Comparison of ENCODE assay signal across 27 cellular contexts in the genomic region with DNA sequence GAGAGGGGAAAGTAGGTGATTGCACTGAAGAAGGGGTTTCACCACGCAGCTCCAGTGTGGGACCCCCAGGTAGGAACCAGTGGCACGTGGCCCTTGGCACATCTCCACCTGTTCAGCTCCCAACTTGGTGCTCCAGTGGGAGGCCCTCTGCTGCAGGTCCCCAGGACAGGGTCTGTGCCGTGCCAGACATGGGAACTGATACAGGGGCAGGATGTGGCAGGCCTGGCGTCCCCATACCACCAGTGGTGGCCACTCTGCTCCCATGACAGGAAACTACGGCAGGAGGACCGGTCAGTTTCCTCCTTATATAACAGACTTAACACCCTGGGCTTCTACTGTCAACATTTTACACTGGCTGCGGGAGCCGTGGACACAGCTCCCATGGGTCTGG.
DNase-seq lines count a peak whose midpoint lies in the region; ATAC-seq and TF ChIP-seq lines count a peak whose summit lies in the region.
"Had no signal": no experiment of that assay in that cellular context is flagged by ENCODE, and none has a peak within 500 bp of the region (broad histone marks: within the 10 kb centered on the region; RNA-seq: fewer than 3 reads in every experiment).

No MANE protein-coding gene starts in this region.

- H3K27ac ChIP-seq in left ventricle myocardium inferior (replicated peaks) (no peak overlapping the region), right atrium auricular region (no peak overlapping the region), RWPE2 (ENCODE audit: poor library complexity, severe bottlenecking) (no peak overlapping the region)
- H3K27ac ChIP-seq: adrenal gland; BLaER1 treated with 17β-estradiol and CSF1 and Interleukin-3, amounts not matched to agents 10 nM and 100 nM; brain microvascular endothelial cell; gastrocnemius medialis; pancreas; SJSA1; uterus; WERI-Rb-1 had no signal

- no peaks in the 10 kb centered on the region for H3K27me3 Mint-ChIP-seq in memory B cell
- H3K27me3 Mint-ChIP-seq: activated CD4-positive, alpha-beta T cell treated with anti-CD3 and anti-CD28 coated beads, Interleukin-2, amount 10 ng/mL, durations not matched to agents 7 days and 5 days; stimulated activated naive CD8-positive, alpha-beta T cell treated with anti-CD3 and anti-CD28 coated beads, Interleukin-15, amount 100 ng/mL, for 72 hours had no signal

- H3K27ac Mint-ChIP-seq in memory B cell, result peak overlapping the region; percentile 58
- H3K27ac Mint-ChIP-seq: activated CD4-positive, alpha-beta T cell treated with anti-CD3 and anti-CD28 coated beads, Interleukin-2, amount 10 ng/mL, durations not matched to agents 7 days and 5 days; activated naive CD4-positive, alpha-beta T cell treated with anti-CD3 and anti-CD28 coated beads for 36 hours; activated T-cell treated with anti-CD3 and anti-CD28 coated beads, Interleukin-2, amount 50 U/mL, for 72 hours had no signal

- H3K4me1 ChIP-seq in left ventricle myocardium inferior (peaks cover 7% of the 10 kb centered on the region), right atrium auricular region (peaks cover 0 to 11% of the 10 kb centered on the region in 2 donors), RWPE2 (ENCODE audit: insufficient read depth, poor library complexity, severe bottlenecking) (no peaks in the 10 kb centered on the region)
- H3K4me1 ChIP-seq: pancreas had no signal

- H3K9me3 Mint-ChIP-seq in memory B cell, result no peaks in the 10 kb centered on the region
- H3K9me3 Mint-ChIP-seq: activated CD4-positive, alpha-beta T cell treated with anti-CD3 and anti-CD28 coated beads, Interleukin-2, amount 10 ng/mL, durations not matched to agents 7 days and 5 days; activated naive CD4-positive, alpha-beta T cell treated with anti-CD3 and anti-CD28 coated beads for 36 hours; activated T-cell treated with anti-CD3 and anti-CD28 coated beads, Interleukin-2, amount 50 U/mL, for 72 hours; nephron progenitor cell; stimulated activated naive CD8-positive, alpha-beta T cell treated with anti-CD3 and anti-CD28 coated beads, Interleukin-15, amount 100 ng/mL, for 72 hours had no signal

- H3K9me3 ChIP-seq in left ventricle myocardium inferior (replicated peaks) (no peaks in the 10 kb centered on the region), right atrium auricular region (no peaks in the 10 kb centered on the region), RWPE2 (ENCODE audit: severe bottlenecking) (no peaks in the 10 kb centered on the region)
- H3K9me3 ChIP-seq: adrenal gland; BLaER1 treated with 17β-estradiol and CSF1 and Interleukin-3, amounts not matched to agents 10 nM and 100 nM; gastrocnemius medialis; pancreas; SJSA1; uterus had no signal

- H3K36me3 ChIP-seq in left ventricle myocardium inferior (peaks cover 76% of the 10 kb centered on the region), right atrium auricular region (peaks cover 53% of the 10 kb centered on the region), RWPE2 (ENCODE audit: low read depth) (peaks cover 92% of the 10 kb centered on the region)
- H3K36me3 ChIP-seq: uterus had no signal

- peaks cover 23% of the 10 kb centered on the region for H3K36me3 Mint-ChIP-seq in memory B cell

- TF ChIP-seq CTCF in left ventricle myocardium inferior (IDR thresholded peaks at IDR 0.05; ENCODE audit: borderline replicate concordance) (no peak), right atrium auricular region (IDR thresholded peaks at IDR 0.05) (no peak), RWPE2 (IDR thresholded peaks at IDR 0.05; ENCODE audit: poor library complexity, severe bottlenecking) (no peak)

- ATAC-seq in RWPE2 (ENCODE audit: low read depth) (no peak), memory B cell (ENCODE audit: low read depth) (no peak)
- ATAC-seq: activated T-cell treated with anti-CD3 and anti-CD28 coated beads, Interleukin-2, amount 50 U/mL, for 72 hours; gastrocnemius medialis; pancreas; stimulated activated naive CD8-positive, alpha-beta T cell treated with anti-CD3 and anti-CD28 coated beads, Interleukin-15, amount 100 ng/mL, for 72 hours had no signal

- DNase-seq in left ventricle myocardium inferior (peak; percentile 14), right atrium auricular region (ENCODE audit: low spot score) (no peak), RWPE2 (ENCODE audit: low spot score) (peak; percentile 27), memory B cell (ENCODE audit: low spot score in 2 of 2) (no peak), AG08395 (ENCODE audit: low spot score) (no peak), Ammon's horn (ENCODE audit: low spot score) (no peak), putamen (ENCODE audit: low spot score) (no peak)
- no peak for DNase-seq in activated CD4-positive, alpha-beta T cell treated with anti-CD3 and anti-CD28 coated beads, Interleukin-2, amount 50 U/mL, for 4 hours
- DNase-seq: activated CD4-positive, alpha-beta T cell treated with anti-CD3 and anti-CD28 coated beads, Interleukin-2, amount 10 ng/mL, durations not matched to agents 7 days and 5 days; activated naive CD4-positive, alpha-beta T cell treated with anti-CD3 and anti-CD28 coated beads for 36 hours; activated T-cell treated with anti-CD3 and anti-CD28 coated beads, Interleukin-2, amount 50 U/mL, for 72 hours; brain microvascular endothelial cell; COR-L47; gastrocnemius medialis; kidney glomerular epithelial cell; NCI-H2107; NCI-H774; nephron progenitor cell; stimulated activated CD4-positive, alpha-beta T cell treated with anti-CD3 and anti-CD28 coated beads, Interleukin-2, amount 100 ng/mL, for 24 hours; stimulated activated naive CD8-positive, alpha-beta T cell treated with anti-CD3 and anti-CD28 coated beads, Interleukin-15, amount 100 ng/mL, for 72 hours; uterus; WERI-Rb-1 had no signal

- H3K4me1 Mint-ChIP-seq in memory B cell, result peaks cover 2% of the 10 kb centered on the region
- H3K4me1 Mint-ChIP-seq: activated CD4-positive, alpha-beta T cell treated with anti-CD3 and anti-CD28 coated beads, Interleukin-2, amount 10 ng/mL, durations not matched to agents 7 days and 5 days; stimulated activated naive CD8-positive, alpha-beta T cell treated with anti-CD3 and anti-CD28 coated beads, Interleukin-15, amount 100 ng/mL, for 72 hours had no signal

- H3K27me3 ChIP-seq in left ventricle myocardium inferior (ENCODE audit: low read depth) (no peaks in the 10 kb centered on the region), right atrium auricular region (no peaks in the 10 kb centered on the region), RWPE2 (ENCODE audit: insufficient read depth, poor library complexity, severe bottlenecking) (no peaks in the 10 kb centered on the region)
- H3K27me3 ChIP-seq: adrenal gland; BLaER1 treated with 17β-estradiol and CSF1 and Interleukin-3, amounts not matched to agents 10 nM and 100 nM; brain microvascular endothelial cell; dorsolateral prefrontal cortex; gastrocnemius medialis; pancreas; SJSA1; uterus had no signal

- no peak overlapping the region for H3K4me3 Mint-ChIP-seq in memory B cell
- H3K4me3 Mint-ChIP-seq: activated CD4-positive, alpha-beta T cell treated with anti-CD3 and anti-CD28 coated beads, Interleukin-2, amount 10 ng/mL, durations not matched to agents 7 days and 5 days; activated naive CD4-positive, alpha-beta T cell treated with anti-CD3 and anti-CD28 coated beads for 36 hours; activated T-cell treated with anti-CD3 and anti-CD28 coated beads, Interleukin-2, amount 50 U/mL, for 72 hours; nephron progenitor cell; stimulated activated naive CD8-positive, alpha-beta T cell treated with anti-CD3 and anti-CD28 coated beads, Interleukin-15, amount 100 ng/mL, for 72 hours had no signal

- H3K4me3 ChIP-seq in left ventricle myocardium inferior (no peak overlapping the region), right atrium auricular region (no peak overlapping the region), RWPE2 (ENCODE audit: severe bottlenecking) (no peak overlapping the region)
- H3K4me3 ChIP-seq: adrenal gland; BLaER1 treated with 17β-estradiol and CSF1 and Interleukin-3, amounts not matched to agents 10 nM and 100 nM; dorsolateral prefrontal cortex; gastrocnemius medialis; pancreas; SJSA1; uterus had no signal

- intact Hi-C loops in left ventricle myocardium inferior (cut with micrococcal nuclease), result no loop called here

Comparison
In these comparisons a context has a peak if more than half of its experiments do, and no peak if none do; other contexts are left out.
1. DNase-seq: peak in left ventricle myocardium inferior (single experiment) and RWPE2 (single experiment); none in right atrium auricular region (single experiment), memory B cell (0 of 2), AG08395 (single experiment), activated CD4-positive, alpha-beta T cell treated with anti-CD3 and anti-CD28 coated beads, Interleukin-2, amount 50 U/mL, for 4 hours (0 of 2), Ammon's horn (single experiment) and putamen (single experiment).